8 cellular contexts compared by ENCODE assay signal in genomic region chr22:40950888-40951794, GRCh38. TPM values are rescaled to one million over a fixed set of nuclear protein-coding genes. Genes with fewer than 3 reads are reported as not detected.
A peak's percentile ranks its signal among the peaks of the same experiment; 100 is the strongest.
DNase-seq lines count a peak whose midpoint lies in the region; ATAC-seq and TF ChIP-seq lines count a peak whose summit lies in the region.

Gene RBX1, plus strand, starts transcription at chr22:40951378. Its CDS starts 21 bp downstream, at chr22:40951399.

- ATAC-seq in HG02763 (IDR thresholded peaks at IDR 0.05; ENCODE audit: unreplicated experiment) = peak; percentile 74

- TF ChIP-seq CTCF in GM12865 (IDR thresholded peaks at IDR 0.05; ENCODE audit: insufficient read depth, low read depth, low read length, missing control alignments) = no peak
- TF ChIP-seq CTCF in cardiac muscle cell (IDR thresholded peaks at IDR 0.05; ENCODE audit: low read depth, low read length) = no peak
- TF ChIP-seq CTCF in parathyroid adenoma (IDR thresholded peaks at IDR 0.05) = no peak
- no peak for TF ChIP-seq CTCF in tibial nerve (IDR thresholded peaks at IDR 0.05)

- peak within 1 kb of the TSS; percentile 94 for H3K27ac ChIP-seq in cardiac muscle cell
- H3K27ac ChIP-seq in parathyroid adenoma = peak within 1 kb of the TSS; percentile 81
- peak within 1 kb of the TSS; percentile 97 to 99 (median 98) for H3K27ac ChIP-seq in tibial nerve

- H3K79me2 ChIP-seq in parathyroid adenoma = peaks cover 10% of the 10 kb centered on the region

- H3K4me3 ChIP-seq in GM12865 (ENCODE audit: low read depth, low read length) = peak within 1 kb of the TSS; percentile 79
- H3K4me3 ChIP-seq in adipocyte (ENCODE audit: low read length) = peak within 1 kb of the TSS; percentile 99
- peak within 1 kb of the TSS; percentile 78 for H3K4me3 ChIP-seq in cardiac muscle cell
- peak within 1 kb of the TSS; percentile 100 for H3K4me3 ChIP-seq in parathyroid adenoma (ENCODE audit: low read depth, low read length)
- peak within 1 kb of the TSS; percentile 78 to 92 (median 84) for H3K4me3 ChIP-seq in tibial nerve

- peak; percentile 93 to 95 for TF ChIP-seq EP300 in tibial nerve (IDR thresholded peaks at IDR 0.05)

- H3K36me3 ChIP-seq in adipocyte (ENCODE audit: control insufficient read depth, insufficient read depth, low read length, severe bottlenecking) (peaks cover 19% of the 10 kb centered on the region), cardiac muscle cell (peaks cover 14% of the 10 kb centered on the region), parathyroid adenoma (ENCODE audit: control insufficient read depth, insufficient read depth, low read length) (no peaks in the 10 kb centered on the region), tibial nerve (peaks cover 0 to 33% (median 0%) of the 10 kb centered on the region in 3 donors)

- H3K4me1 ChIP-seq in adipocyte (ENCODE audit: control insufficient read depth, insufficient read depth, low read length) = peaks cover 27% of the 10 kb centered on the region
- H3K4me1 ChIP-seq in cardiac muscle cell (ENCODE audit: low read depth) = peaks cover 5% of the 10 kb centered on the region
- H3K4me1 ChIP-seq in parathyroid adenoma = peaks cover 10% of the 10 kb centered on the region
- peaks cover 0 to 33% (median 13%) of the 10 kb centered on the region in 4 donors for H3K4me1 ChIP-seq in tibial nerve

- peak; percentile 99 for DNase-seq in GM12865 (ENCODE audit: low read depth)
- peak; percentile 87 for DNase-seq in NCI-H1417 treated with DMSO at 0.1 percent for 48 hours (lab: John Stamatoyannopoulos, UW)
- DNase-seq in SW480 (ENCODE audit: low spot score) = peak; percentile 96
- peak; percentile 99 for DNase-seq in adipocyte (ENCODE audit: low read depth)
- peak; percentile 99 for DNase-seq in cardiac muscle cell (ENCODE audit: low read depth in 1 of 2, low spot score in 1 of 2)
- DNase-seq in tibial nerve (ENCODE audit: low spot score in 2 of 2) = peak; percentile 95 to 99

- H3K9ac ChIP-seq in adipocyte (ENCODE audit: low read length) = peak within 1 kb of the TSS; percentile 100
- no peak within 1 kb of the TSS for H3K9ac ChIP-seq in parathyroid adenoma

- peak within 1 kb of the TSS; percentile 93 for H2AFZ ChIP-seq in parathyroid adenoma

- peak; percentile 70 to 78 for TF ChIP-seq POLR2A in tibial nerve (IDR thresholded peaks at IDR 0.05)

- 0% methylated on average over 56 to 60 of the region's 94 CpGs for WGBS in tibial nerve, 2 donors

- no peaks in the 10 kb centered on the region for H3K27me3 ChIP-seq in adipocyte (replicated peaks; ENCODE audit: control insufficient read depth, insufficient read depth, low read length)
- no peaks in the 10 kb centered on the region for H3K27me3 ChIP-seq in cardiac muscle cell
- H3K27me3 ChIP-seq in parathyroid adenoma (ENCODE audit: control insufficient read depth, insufficient read depth, low read length) = no peaks in the 10 kb centered on the region
- H3K27me3 ChIP-seq in tibial nerve = no peaks in the 10 kb centered on the region

- H3K4me2 ChIP-seq in parathyroid adenoma (ENCODE audit: low read length) = peak within 1 kb of the TSS; percentile 94

- H3K9me3 ChIP-seq in adipocyte (ENCODE audit: control insufficient read depth, low read length) (no peaks in the 10 kb centered on the region), cardiac muscle cell (ENCODE audit: low read depth) (no peaks in the 10 kb centered on the region), parathyroid adenoma (ENCODE audit: control insufficient read depth, low read length) (no peaks in the 10 kb centered on the region), tibial nerve (no peaks in the 10 kb centered on the region)

RNA-seq across cellular contexts. Expression of gene RBX1, which starts in this region (rescaled TPM):
- total RNA-seq in cardiac muscle cell (86.4 and 110 TPM in 2 replicates), tibial nerve (10 to 100 TPM; 27.7 to 62.6 (median 33.9) TPM)
- polyA plus RNA-seq in cardiac muscle cell = 324 and 356 TPM in 2 replicates

Comparison
In these comparisons a context has a peak if more than half of its experiments do, and no peak if none do; other contexts are left out.
1. Peak in every context shown above with its lines: DNase-seq, ATAC-seq, H3K4me3 ChIP-seq and H3K27ac ChIP-seq.